Comparison of ENCODE assay signal across 1 cellular context in genomic region chr18:48828713-48829442, GRCh38.
TF ChIP-seq lines count a peak whose summit lies in the region.

No MANE protein-coding gene starts in this region.

TF ChIP-seq in WTC11, 78 proteins besides CTCF, POLR2A, EP300 and RAD21 (continued from another document):
- TF ChIP-seq FOXP1 (CRISPR knock-in tag; IDR thresholded peaks at IDR 0.05; ENCODE audit: borderline replicate concordance) (no peak), TEAD1 (CRISPR knock-in tag; IDR thresholded peaks at IDR 0.05) (no peak), IRF2 (CRISPR knock-in tag; IDR thresholded peaks at IDR 0.05; ENCODE audit: borderline replicate concordance, low read depth) (no peak)
- TF ChIP-seq, protein P1, sequence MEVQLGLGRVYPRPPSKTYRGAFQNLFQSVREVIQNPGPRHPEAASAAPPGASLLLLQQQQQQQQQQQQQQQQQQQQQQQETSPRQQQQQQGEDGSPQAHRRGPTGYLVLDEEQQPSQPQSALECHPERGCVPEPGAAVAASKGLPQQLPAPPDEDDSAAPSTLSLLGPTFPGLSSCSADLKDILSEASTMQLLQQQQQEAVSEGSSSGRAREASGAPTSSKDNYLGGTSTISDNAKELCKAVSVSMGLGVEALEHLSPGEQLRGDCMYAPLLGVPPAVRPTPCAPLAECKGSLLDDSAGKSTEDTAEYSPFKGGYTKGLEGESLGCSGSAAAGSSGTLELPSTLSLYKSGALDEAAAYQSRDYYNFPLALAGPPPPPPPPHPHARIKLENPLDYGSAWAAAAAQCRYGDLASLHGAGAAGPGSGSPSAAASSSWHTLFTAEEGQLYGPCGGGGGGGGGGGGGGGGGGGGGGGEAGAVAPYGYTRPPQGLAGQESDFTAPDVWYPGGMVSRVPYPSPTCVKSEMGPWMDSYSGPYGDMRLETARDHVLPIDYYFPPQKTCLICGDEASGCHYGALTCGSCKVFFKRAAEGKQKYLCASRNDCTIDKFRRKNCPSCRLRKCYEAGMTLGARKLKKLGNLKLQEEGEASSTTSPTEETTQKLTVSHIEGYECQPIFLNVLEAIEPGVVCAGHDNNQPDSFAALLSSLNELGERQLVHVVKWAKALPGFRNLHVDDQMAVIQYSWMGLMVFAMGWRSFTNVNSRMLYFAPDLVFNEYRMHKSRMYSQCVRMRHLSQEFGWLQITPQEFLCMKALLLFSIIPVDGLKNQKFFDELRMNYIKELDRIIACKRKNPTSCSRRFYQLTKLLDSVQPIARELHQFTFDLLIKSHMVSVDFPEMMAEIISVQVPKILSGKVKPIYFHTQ (CRISPR knock-in tag; IDR thresholded peaks at IDR 0.05): no peak
- TF ChIP-seq, protein P2, sequence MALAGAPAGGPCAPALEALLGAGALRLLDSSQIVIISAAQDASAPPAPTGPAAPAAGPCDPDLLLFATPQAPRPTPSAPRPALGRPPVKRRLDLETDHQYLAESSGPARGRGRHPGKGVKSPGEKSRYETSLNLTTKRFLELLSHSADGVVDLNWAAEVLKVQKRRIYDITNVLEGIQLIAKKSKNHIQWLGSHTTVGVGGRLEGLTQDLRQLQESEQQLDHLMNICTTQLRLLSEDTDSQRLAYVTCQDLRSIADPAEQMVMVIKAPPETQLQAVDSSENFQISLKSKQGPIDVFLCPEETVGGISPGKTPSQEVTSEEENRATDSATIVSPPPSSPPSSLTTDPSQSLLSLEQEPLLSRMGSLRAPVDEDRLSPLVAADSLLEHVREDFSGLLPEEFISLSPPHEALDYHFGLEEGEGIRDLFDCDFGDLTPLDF (CRISPR knock-in tag; IDR thresholded peaks at IDR 0.05): no peak
